17 cellular contexts compared by ENCODE assay signal in the genomic region with DNA sequence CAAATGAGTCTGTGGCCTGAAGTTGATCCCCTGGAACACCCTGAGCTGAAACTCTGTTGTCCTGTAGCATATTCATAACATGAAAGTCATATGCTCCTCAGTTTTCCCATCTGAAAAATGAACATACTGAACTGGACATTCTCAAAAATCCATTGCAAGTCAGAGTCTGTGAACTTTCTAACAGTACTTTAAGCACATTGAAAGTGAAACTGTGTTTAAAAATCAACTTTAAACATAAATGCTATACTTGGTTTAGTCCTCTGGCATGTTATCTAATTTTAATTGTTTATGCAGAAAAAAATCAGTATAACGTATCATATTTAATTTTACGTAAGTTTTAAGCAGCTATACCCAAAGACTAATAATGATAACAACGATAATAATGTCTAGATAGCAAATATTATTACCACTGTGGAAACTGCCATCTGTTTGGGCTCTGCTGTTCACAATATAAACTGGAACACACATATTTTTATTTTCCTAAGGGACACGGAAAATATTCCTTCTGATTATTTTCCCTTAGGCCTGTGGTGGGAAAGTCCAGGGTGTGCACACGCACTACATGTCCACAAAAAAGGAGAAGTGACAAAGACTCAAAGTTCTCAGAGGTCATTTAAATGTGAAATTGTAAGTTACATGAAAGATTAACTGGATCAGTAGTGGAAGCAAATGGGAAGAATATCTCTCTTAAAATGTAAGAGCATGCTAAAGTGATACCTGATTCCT. TPM values are rescaled to one million over a fixed set of nuclear protein-coding genes. Genes with fewer than 3 reads are reported as not detected.
DNase-seq lines count a peak whose midpoint lies in the region; ATAC-seq and TF ChIP-seq lines count a peak whose summit lies in the region.
"Had no signal": no experiment of that assay in that cellular context is flagged by ENCODE, and none has a peak within 500 bp of the region (broad histone marks: within the 10 kb centered on the region; RNA-seq: fewer than 3 reads in every experiment).

No MANE protein-coding gene starts in this region.

- H3K9me3 ChIP-seq in right atrium auricular region (no peaks in the 10 kb centered on the region), skeletal muscle tissue (ENCODE audit: control insufficient read depth in 3 of 3, low read length in 3 of 3) (no peaks in the 10 kb centered on the region)
- H3K9me3 ChIP-seq: Peyer's patch had no signal

- peak; percentile 47 for ATAC-seq in GM19463 (IDR thresholded peaks at IDR 0.05; ENCODE audit: unreplicated experiment)
- no peak for ATAC-seq in HG03039 (IDR thresholded peaks at IDR 0.05; ENCODE audit: unreplicated experiment)
- ATAC-seq: activated T-cell treated with anti-CD3 and anti-CD28 coated beads, Interleukin-2, amount 50 U/mL, for 4 hours; naive thymus-derived CD4-positive, alpha-beta T cell had no signal

- H3K27me3 ChIP-seq in right atrium auricular region (no peaks in the 10 kb centered on the region), skeletal muscle tissue (ENCODE audit: control insufficient read depth in 3 of 3, insufficient read depth in 3 of 3, low read length in 3 of 3) (no peaks in the 10 kb centered on the region)
- H3K27me3 ChIP-seq: dorsolateral prefrontal cortex, Peyer's patch had no signal

- H3K27ac ChIP-seq in right atrium auricular region (peak overlapping the region; percentile 90 to 94), skeletal muscle tissue (ENCODE audit: low read depth, low read length) (peak overlapping the region; percentile 98)

- peaks cover 0 to 62% of the 10 kb centered on the region in 2 donors for H3K4me1 ChIP-seq in right atrium auricular region
- peaks cover 26 to 50% (median 39%) of the 10 kb centered on the region in 3 donors for H3K4me1 ChIP-seq in skeletal muscle tissue (ENCODE audit: control insufficient read depth in 3 of 3, insufficient read depth in 3 of 3, low read length in 3 of 3)
- H3K4me1 ChIP-seq: Peyer's patch had no signal

- peak overlapping the region; percentile 72 to 82 (median 79) for H3K9ac ChIP-seq in skeletal muscle tissue (ENCODE audit: low read depth in 1 of 3, low read length in 3 of 3)

- H3K36me3 ChIP-seq in right atrium auricular region: no peaks in the 10 kb centered on the region
- H3K36me3 ChIP-seq in skeletal muscle tissue (ENCODE audit: control insufficient read depth in 3 of 3, insufficient read depth in 3 of 3, low read length in 3 of 3): no peaks in the 10 kb centered on the region
- H3K36me3 ChIP-seq: Peyer's patch had no signal

- TF ChIP-seq CTCF in WI38 (IDR thresholded peaks at IDR 0.05; ENCODE audit: low read depth, low read length) (no peak), right atrium auricular region (IDR thresholded peaks at IDR 0.05) (no peak)

- DNase-seq in right atrium auricular region (ENCODE audit: low spot score) (no peak), NCI-H1417 (lab: John Stamatoyannopoulos, UW) (no peak)
- DNase-seq in activated CD4-positive, CD25-positive, alpha-beta regulatory T cell (lab: John Stamatoyannopoulos, UW): no peak
- DNase-seq in stimulated activated CD4-positive, alpha-beta T cell treated with anti-CD3 and anti-CD28 coated beads, Interleukin-4, amount 100 ng/mL, for 1 hour: no peak
- DNase-seq: activated CD4-positive, alpha-beta T cell treated with anti-CD3 and anti-CD28 coated beads for 48 hours; activated T-cell treated with anti-CD3 and anti-CD28 coated beads, Interleukin-2, amount 50 U/mL, for 4 hours; DMS 273 treated with DMSO at 0.1 percent for 48 hours; naive thymus-derived CD4-positive, alpha-beta T cell; NCI-H1105 treated with DMSO at 0.1 percent for 48 hours; NCI-H510A; Peyer's patch had no signal

- H3K4me3 ChIP-seq in WI38 (ENCODE audit: low read depth, low read length): peak overlapping the region; percentile 6
- peak overlapping the region in 1 of 2 donors; percentile 16 for H3K4me3 ChIP-seq in right atrium auricular region
- peak overlapping the region; percentile 56 to 66 (median 60) for H3K4me3 ChIP-seq in skeletal muscle tissue (ENCODE audit: low read length in 3 of 3)
- H3K4me3 ChIP-seq: Peyer's patch, skin epidermis had no signal

RNA-seq across cellular contexts. Expression of gene TTN, which starts 56.1 kb away (rescaled TPM):
- total RNA-seq in right atrium auricular region: 1,000 to 10,000 TPM; 1,330 to 3,257 TPM
- 2,245 TPM for total RNA-seq in skeletal muscle tissue
